ENCODE assay signal across 8 cellular contexts in the genomic region with DNA sequence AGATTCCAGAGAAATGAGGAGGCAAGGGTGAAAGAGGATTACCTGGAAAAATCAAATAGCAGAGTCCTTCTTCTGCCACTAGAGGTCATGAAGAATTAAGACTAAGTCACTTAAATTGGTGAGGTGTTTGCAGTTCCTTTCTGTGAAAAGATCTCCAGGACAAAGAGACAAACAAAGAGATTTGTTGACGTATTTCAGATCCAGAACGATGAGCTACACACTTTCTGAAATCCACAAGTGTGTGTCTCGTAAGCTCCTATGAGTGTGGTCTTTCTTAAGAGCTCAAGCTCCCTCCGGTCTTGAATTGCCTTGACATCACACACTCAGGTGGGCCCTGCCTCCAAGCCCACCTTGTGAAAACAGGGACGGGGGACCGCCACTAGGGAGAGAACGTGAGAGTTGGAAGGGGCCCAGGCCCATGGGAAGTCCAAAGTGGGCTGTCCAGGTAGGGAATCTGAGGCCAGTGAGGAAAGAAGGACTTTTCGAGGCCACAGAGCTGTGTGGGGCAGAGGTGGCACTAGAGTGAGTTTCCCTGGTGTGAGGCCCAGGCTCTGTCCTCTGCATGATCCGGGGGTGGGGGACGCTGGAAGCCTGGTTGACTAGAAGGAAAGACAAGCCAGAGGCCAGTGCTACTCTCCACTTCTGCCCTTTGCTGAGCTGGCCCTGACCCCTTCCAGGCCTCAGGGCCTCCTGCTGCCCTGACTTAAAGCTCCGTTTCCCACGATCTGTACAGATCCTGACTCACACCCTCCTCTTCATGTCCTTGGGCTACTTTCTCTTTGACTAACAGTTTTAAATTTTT.
DNase-seq lines count a peak whose midpoint lies in the region; ATAC-seq and TF ChIP-seq lines count a peak whose summit lies in the region.

No MANE protein-coding gene starts in this region.

- TF ChIP-seq POLR2A in IMR-90 (IDR thresholded peaks at IDR 0.05; ENCODE audit: low read depth, low read length): no peak

- H2BK15ac ChIP-seq in IMR-90 (ENCODE audit: low read depth, low read length): no peak overlapping the region

- ATAC-seq in activated CD4-positive, alpha-beta T cell treated with anti-CD3 and anti-CD28 coated beads for 36 hours: peak; percentile 81
- ATAC-seq in IMR-90 (ENCODE audit: low read depth) (peak; percentile 77), upper lobe of right lung (no peak), HG03571 (IDR thresholded peaks at IDR 0.05; ENCODE audit: unreplicated experiment) (no peak)

- H3K4me1 ChIP-seq in IMR-90 (ENCODE audit: control insufficient read depth, insufficient read depth, low read length): peaks cover 4% of the 10 kb centered on the region; the same call in 1 of the 2 replicates
- peaks cover 0 to 7% (median 0%) of the 10 kb centered on the region in 4 donors for H3K4me1 ChIP-seq in liver (ENCODE audit: control insufficient read depth in 4 of 4, insufficient read depth in 4 of 4, low read length in 3 of 4)
- no peaks in the 10 kb centered on the region for H3K4me1 ChIP-seq in upper lobe of right lung

- peak overlapping the region; percentile 89 for H3K27ac Mint-ChIP-seq in activated CD4-positive, alpha-beta T cell treated with anti-CD3 and anti-CD28 coated beads for 36 hours

- no peaks in the 10 kb centered on the region for H3K36me3 Mint-ChIP-seq in activated CD4-positive, alpha-beta T cell treated with anti-CD3 and anti-CD28 coated beads for 36 hours (ENCODE audit: low read depth)

- H3K4ac ChIP-seq in IMR-90 (ENCODE audit: low read depth, low read length): no peak overlapping the region

- dilution Hi-C loops in IMR-90 (cut with HindIII; ENCODE audit: low sequenced_read_pairs, unreplicated experiment): no loop called here

- H3K4me3 Mint-ChIP-seq in activated CD4-positive, alpha-beta T cell treated with anti-CD3 and anti-CD28 coated beads for 36 hours: no peak overlapping the region

- H3K9me1 ChIP-seq in IMR-90 (ENCODE audit: insufficient read depth, low read length): no peaks in the 10 kb centered on the region; the same call in 1 of the 2 replicates

- no peak overlapping the region for H4K91ac ChIP-seq in IMR-90 (ENCODE audit: insufficient read depth, low read depth, low read length)

- H4K20me1 ChIP-seq in IMR-90 (ENCODE audit: insufficient read depth, low read length): no peaks in the 10 kb centered on the region

- H3K4me1 Mint-ChIP-seq in activated CD4-positive, alpha-beta T cell treated with anti-CD3 and anti-CD28 coated beads for 36 hours: peaks cover 25% of the 10 kb centered on the region

- H3K14ac ChIP-seq in IMR-90 (replicated peaks; ENCODE audit: low read depth, low read length): no peak overlapping the region; the same call in 1 of the 2 replicates

- CTCF ChIA-PET in activated CD4-positive, alpha-beta T cell treated with anti-CD3 and anti-CD28 coated beads for 36 hours (lab: Charles Lee): interaction anchor here (0.6 to 3.2 kb wide), 26 partner anchors 9 to 955 kb away, joined by 3 to 20 read pairs (median 4); no protein-coding TSS in a partner anchor
- CTCF ChIA-PET in IMR-90 (lab: Yijun Ruan, JAX): interaction anchor here (0.5 to 1.2 kb wide), 6 partner anchors 39 to 569 kb away, joined by 3 to 4 read pairs (median 3); no protein-coding TSS in a partner anchor

- TF ChIP-seq RAD21 in IMR-90 (IDR thresholded peaks at IDR 0.05; ENCODE audit: low read length) (peak; percentile 54), liver (IDR thresholded peaks at IDR 0.05) (peak; percentile 85 to 87)

- H2BK120ac ChIP-seq in IMR-90 (ENCODE audit: low read depth, low read length): no peak overlapping the region

- DNase-seq in activated CD4-positive, alpha-beta T cell treated with anti-CD3 and anti-CD28 coated beads for 36 hours: no peak
- DNase-seq in activated CD4-positive, alpha-beta T cell treated with anti-CD3 and anti-CD28 coated beads, Interleukin-2, amount 50 U/mL, for 1 hour: no peak
- DNase-seq in IMR-90 (peak; percentile 42), RKO (ENCODE audit: low spot score) (peak; percentile 68), cerebellum (ENCODE audit: low spot score) (peak; percentile 86), upper lobe of right lung (no peak)

- H3K9ac ChIP-seq in IMR-90 (ENCODE audit: low read depth, low read length) (no peak overlapping the region), liver (ENCODE audit: low read depth in 1 of 2, low read length in 2 of 2) (no peak overlapping the region)

- 40% methylated on average over 1 of the region's 12 CpGs; no CpG with 5 or more reads in 1 of the 2 experiments for WGBS in IMR-90 (ENCODE audit: extremely low coverage in 2 of 2, insufficient read length in 1 of 2), 2 experiments
- WGBS in liver: 55% methylated on average over 12 of the region's 12 CpGs

- no TSS peak for BruUV-seq in IMR-90 (replicated peaks; lab: Mats Ljungman, UMichigan)

- in situ Hi-C loops in IMR-90 (cut with MboI; ENCODE audit: low sequenced_read_pairs): no loop called here

- no peak overlapping the region for H3K4me2 ChIP-seq in IMR-90 (ENCODE audit: low read depth, low read length)

- no peak overlapping the region for H2BK20ac ChIP-seq in IMR-90 (ENCODE audit: low read depth, low read length)

- no peak overlapping the region for H3K56ac ChIP-seq in IMR-90 (ENCODE audit: extremely low read depth, insufficient read depth, low read length)

- H2AK9ac ChIP-seq in IMR-90 (replicated peaks; ENCODE audit: low read depth, low read length, poor library complexity): no peak overlapping the region

- H3K23ac ChIP-seq in IMR-90 (ENCODE audit: low read depth, low read length): no peak overlapping the region

- H3K27ac ChIP-seq in IMR-90 (ENCODE audit: insufficient read depth, low read length) (no peak overlapping the region), liver (ENCODE audit: low read depth in 1 of 2, low read length in 2 of 2) (no peak overlapping the region), upper lobe of right lung (no peak overlapping the region)

- no peaks in the 10 kb centered on the region for H3K9me3 Mint-ChIP-seq in activated CD4-positive, alpha-beta T cell treated with anti-CD3 and anti-CD28 coated beads for 36 hours (ENCODE audit: low read depth)

- peak; percentile 49 for TF ChIP-seq CTCF in IMR-90 (conservative IDR thresholded peaks at IDR 0.05; ENCODE audit: low read depth, low read length)
- peak; percentile 64 for TF ChIP-seq CTCF in liver (IDR thresholded peaks at IDR 0.05; ENCODE audit: low read depth, low read length, missing input control)
- TF ChIP-seq CTCF in upper lobe of right lung (IDR thresholded peaks at IDR 0.05): peak; percentile 52

- H2AK5ac ChIP-seq in IMR-90 (ENCODE audit: low read depth, low read length): no peak overlapping the region

- no peak overlapping the region for H3K4me3 ChIP-seq in IMR-90 (ENCODE audit: insufficient read depth, low read depth, low read length)
- no peak overlapping the region for H3K4me3 ChIP-seq in liver (ENCODE audit: low read depth in 1 of 3, low read length in 3 of 3)
- no peak overlapping the region for H3K4me3 ChIP-seq in upper lobe of right lung

- H3K79me1 ChIP-seq in IMR-90 (ENCODE audit: low read depth in 1 of 2, low read length in 2 of 2): no peaks in the 10 kb centered on the region

- H3K27me3 ChIP-seq in IMR-90 (ENCODE audit: control insufficient read depth, insufficient read depth, low read length) (peaks cover 22% of the 10 kb centered on the region), liver (ENCODE audit: control insufficient read depth in 4 of 4, insufficient read depth in 4 of 4, low read length in 3 of 4) (peaks cover 0 to 27% (median 0%) of the 10 kb centered on the region in 4 donors), upper lobe of right lung (no peaks in the 10 kb centered on the region)

- H2BK5ac ChIP-seq in IMR-90 (ENCODE audit: low read depth, low read length, poor library complexity, severe bottlenecking): no peak overlapping the region

- H3K18ac ChIP-seq in IMR-90 (ENCODE audit: low read depth, low read length): no peak overlapping the region

- no peak overlapping the region for H4K8ac ChIP-seq in IMR-90 (ENCODE audit: low read depth in 2 of 2, low read length in 2 of 2)

- intact Hi-C loops in activated CD4-positive, alpha-beta T cell treated with anti-CD3 and anti-CD28 coated beads for 36 hours (cut with DNase I, micrococcal nuclease): loop anchor here (1.0 to 10.0 kb wide), 10 partner anchors 49 to 518 kb away; no protein-coding TSS in a partner anchor
- intact Hi-C loops in IMR-90 (cut with micrococcal nuclease): loop anchor here (2.0 to 10.0 kb wide), 3 partner anchors 168 to 618 kb away; partner anchors contain the start of genes NCK2 and UXS1
- intact Hi-C loops in upper lobe of right lung (cut with DNase I): no loop called here

- H3K27me3 Mint-ChIP-seq in activated CD4-positive, alpha-beta T cell treated with anti-CD3 and anti-CD28 coated beads for 36 hours: no peaks in the 10 kb centered on the region

- no peak overlapping the region; the same call in 1 of the 2 replicates for H4K5ac ChIP-seq in IMR-90 (ENCODE audit: low read depth, low read length)

- POLR2A ChIA-PET in activated CD4-positive, alpha-beta T cell treated with anti-CD3 and anti-CD28 coated beads for 36 hours (lab: Charles Lee): no interaction called here
- POLR2A ChIA-PET in IMR-90 (lab: Charles Lee; ENCODE audit: unreplicated experiment): interaction anchor here (0.5 to 0.9 kb wide), 2 partner anchors 8 to 209 kb away, joined by 3 read pairs; no protein-coding TSS in a partner anchor

- H3K9me3 ChIP-seq in IMR-90 (ENCODE audit: control insufficient read depth, insufficient read depth, low read length) (no peaks in the 10 kb centered on the region), liver (ENCODE audit: control insufficient read depth in 4 of 4, low read length in 3 of 4) (no peaks in the 10 kb centered on the region), upper lobe of right lung (no peaks in the 10 kb centered on the region)

- H2AFZ ChIP-seq in IMR-90 (replicated peaks; ENCODE audit: low read length, poor library complexity): peak overlapping the region; percentile 29

- no peaks in the 10 kb centered on the region for H3K36me3 ChIP-seq in IMR-90 (ENCODE audit: control insufficient read depth, insufficient read depth, low read length)
- H3K36me3 ChIP-seq in liver (ENCODE audit: control insufficient read depth in 4 of 4, insufficient read depth in 3 of 4, low read depth in 1 of 4, low read length in 3 of 4): no peaks in the 10 kb centered on the region
- no peaks in the 10 kb centered on the region for H3K36me3 ChIP-seq in upper lobe of right lung

TF ChIP-seq in IMR-90, 13 proteins besides CTCF, POLR2A, EP300 and RAD21:
- TF ChIP-seq SMC3 (IDR thresholded peaks at IDR 0.05; ENCODE audit: low read depth, low read length) (peak; percentile 24; the same call in 1 of the 2 replicates), CEBPB (IDR thresholded peaks at IDR 0.05; ENCODE audit: low read depth, low read length) (no peak)

TF ChIP-seq in liver, 16 proteins besides CTCF, POLR2A, EP300 and RAD21:
- TF ChIP-seq HNF4G (IDR thresholded peaks at IDR 0.05) (no peak), NR2F2 (IDR thresholded peaks at IDR 0.05) (peak; percentile 69)

Comparison
In these comparisons a context has a peak if more than half of its experiments do, and no peak if none do; other contexts are left out.
1. ATAC-seq: peak in activated CD4-positive, alpha-beta T cell treated with anti-CD3 and anti-CD28 coated beads for 36 hours (single experiment) and IMR-90 (single experiment); none in upper lobe of right lung (single experiment) and HG03571 (single experiment).
2. DNase-seq: peak in IMR-90 (single experiment), RKO (single experiment) and cerebellum (single experiment); none in activated CD4-positive, alpha-beta T cell treated with anti-CD3 and anti-CD28 coated beads for 36 hours (single experiment), activated CD4-positive, alpha-beta T cell treated with anti-CD3 and anti-CD28 coated beads, Interleukin-2, amount 50 U/mL, for 1 hour (single experiment) and upper lobe of right lung (single experiment).
3. Peak in every context shown above with its lines, with median percentiles within 50 percentile points of each other: CTCF ChIP-seq.